ENCODE assay signal across 8 cellular contexts in genomic region chr7:148242271-148242801, GRCh38.
A peak's percentile ranks its signal among the peaks of the same experiment; 100 is the strongest.
DNase-seq lines count a peak whose midpoint lies in the region; ATAC-seq and TF ChIP-seq lines count a peak whose summit lies in the region.

No MANE protein-coding gene starts in this region.

- no peak for ATAC-seq in activated CD8-positive, alpha-beta T cell treated with anti-CD3 and anti-CD28 coated beads for 36 hours
- no peak for ATAC-seq in activated CD8-positive, alpha-beta T cell treated with anti-CD3 and anti-CD28 coated beads, Interleukin-2, amount 10 ng/mL, durations not matched to agents 7 days and 5 days
- peak; percentile 88 for ATAC-seq in Panc1
- ATAC-seq in mucosa of descending colon = peak; percentile 96

- H2BK15ac ChIP-seq in H9 (ENCODE audit: low read depth, low read length) = no peak overlapping the region

- POLR2A ChIA-PET in activated CD8-positive, alpha-beta T cell treated with anti-CD3 and anti-CD28 coated beads for 36 hours (lab: Charles Lee) = no interaction called here
- POLR2A ChIA-PET in activated CD8-positive, alpha-beta T cell treated with anti-CD3 and anti-CD28 coated beads, Interleukin-2, amount 10 ng/mL, durations not matched to agents 7 days and 5 days (lab: Charles Lee) = no interaction called here
- POLR2A ChIA-PET in Panc1 (lab: Charles Lee) = no interaction called here

- H3K27me3 Mint-ChIP-seq in activated CD8-positive, alpha-beta T cell treated with anti-CD3 and anti-CD28 coated beads for 36 hours = peaks cover 20% of the 10 kb centered on the region
- H3K27me3 Mint-ChIP-seq in activated CD8-positive, alpha-beta T cell treated with anti-CD3 and anti-CD28 coated beads, Interleukin-2, amount 10 ng/mL, durations not matched to agents 7 days and 5 days (ENCODE audit: low read depth) = peaks cover 9% of the 10 kb centered on the region
- peaks cover 18% of the 10 kb centered on the region for H3K27me3 Mint-ChIP-seq in H9 (ENCODE audit: low read depth)

- H3K9ac ChIP-seq in H9 (ENCODE audit: extremely low read depth, insufficient read length, low read length) (no peak overlapping the region), KMS-11 (no peak overlapping the region)

- no peaks in the 10 kb centered on the region for H3K79me2 ChIP-seq in H9 (ENCODE audit: insufficient read depth, low read length)
- H3K79me2 ChIP-seq in KMS-11 (ENCODE audit: insufficient read depth, low read depth) = no peaks in the 10 kb centered on the region

- no peak overlapping the region for H2AFZ ChIP-seq in H9 (ENCODE audit: low read length)
- H2AFZ ChIP-seq in KMS-11 (ENCODE audit: low read depth) = peak overlapping the region; percentile 36; the same call in 1 of the 2 replicates

- BruUV-seq in Panc1 (replicated peaks; lab: Mats Ljungman, UMichigan) = no TSS peak

- H2BK12ac ChIP-seq in H9 (ENCODE audit: insufficient read length, low read depth, low read length) = no peak overlapping the region

- no peak overlapping the region for H2BK5ac ChIP-seq in H9 (ENCODE audit: insufficient read length, low read length)

- no peaks in the 10 kb centered on the region for H3K9me3 Mint-ChIP-seq in activated CD8-positive, alpha-beta T cell treated with anti-CD3 and anti-CD28 coated beads for 36 hours
- H3K9me3 Mint-ChIP-seq in activated CD8-positive, alpha-beta T cell treated with anti-CD3 and anti-CD28 coated beads, Interleukin-2, amount 10 ng/mL, durations not matched to agents 7 days and 5 days (ENCODE audit: insufficient read depth) = no peaks in the 10 kb centered on the region
- H3K9me3 Mint-ChIP-seq in H9 = 0 out of 5 replicates have a peak, but pooled peaks cover 0 to under 1% of the 10 kb centered on the region in 2 experiments

- H4K20me1 ChIP-seq in H9 (ENCODE audit: control insufficient read depth, insufficient read depth, insufficient read length) (no peaks in the 10 kb centered on the region), KMS-11 (ENCODE audit: insufficient read depth) (no peaks in the 10 kb centered on the region)

- H3K4me1 ChIP-seq in H9 (ENCODE audit: insufficient read depth, low read length) = no peaks in the 10 kb centered on the region
- peaks cover 5% of the 10 kb centered on the region for H3K4me1 ChIP-seq in KMS-11 (ENCODE audit: low read depth, poor library complexity, severe bottlenecking)
- peaks cover 3% of the 10 kb centered on the region; the same call in 1 of the 2 replicates for H3K4me1 ChIP-seq in Panc1 (ENCODE audit: control insufficient read depth, insufficient read depth, low read length)
- H3K4me1 ChIP-seq in mucosa of descending colon (ENCODE audit: low read depth) = peaks cover 5% of the 10 kb centered on the region

- no peaks in the 10 kb centered on the region for H3K23me2 ChIP-seq in H9 (ENCODE audit: insufficient read length, low read depth, low read length, poor library complexity, severe bottlenecking)

- peak; percentile 2 for DNase-seq in activated CD8-positive, alpha-beta T cell treated with anti-CD3 and anti-CD28 coated beads for 36 hours
- DNase-seq in activated CD8-positive, alpha-beta T cell treated with anti-CD3 and anti-CD28 coated beads, Interleukin-2, amount 10 ng/mL, durations not matched to agents 7 days and 5 days = no peak
- DNase-seq in H9 = peak; percentile 66
- peak; percentile 64 for DNase-seq in Panc1 (ENCODE audit: low read depth, low spot score)
- peak; percentile 44 for DNase-seq in epithelial cell of prostate (ENCODE audit: low read depth, low spot score)
- DNase-seq in mucosa of descending colon = peak in 1 of 3 donors; percentile 69
- no peak for DNase-seq in cortex of kidney (lab: John Stamatoyannopoulos, UW)

- no peak overlapping the region for H3K4ac ChIP-seq in H9 (ENCODE audit: low read depth, low read length)

- H3K14ac ChIP-seq in H9 (ENCODE audit: insufficient read depth, low read length) = no peak overlapping the region

- no CpG with 5 or more reads among the region's 17 CpGs for WGBS in H9 (ENCODE audit: extremely low coverage, insufficient read length, low lambda C conversion rate)

- no peaks in the 10 kb centered on the region for H3K79me1 ChIP-seq in H9 (ENCODE audit: insufficient read depth, low read depth, low read length, poor library complexity, severe bottlenecking)

- in situ Hi-C loops in Panc1 (cut with HindIII; ENCODE audit: low pct_unique_long_range_greater_than_20kb, low sequenced_read_pairs) = no loop called here

- H3K23ac ChIP-seq in H9 (ENCODE audit: insufficient read length, low read depth, low read length) = no peak overlapping the region

- peak; percentile 64 for TF ChIP-seq CTCF in activated CD8-positive, alpha-beta T cell treated with anti-CD3 and anti-CD28 coated beads for 36 hours (IDR thresholded peaks at IDR 0.05)
- peak; percentile 91 for TF ChIP-seq CTCF in H9 (conservative IDR thresholded peaks at IDR 0.05)
- TF ChIP-seq CTCF in KMS-11 (conservative IDR thresholded peaks at IDR 0.05; ENCODE audit: low read depth, low read length) = peak; percentile 98
- TF ChIP-seq CTCF in Panc1 (IDR thresholded peaks at IDR 0.05) = peak; percentile 88
- peak; percentile 82 for TF ChIP-seq CTCF in mucosa of descending colon (IDR thresholded peaks at IDR 0.05)

- no peak overlapping the region for H2AK5ac ChIP-seq in H9 (ENCODE audit: insufficient read length, low read length)

- H2BK120ac ChIP-seq in H9 (ENCODE audit: low read depth, low read length, poor library complexity, severe bottlenecking) = no peak overlapping the region

- H4K91ac ChIP-seq in H9 (ENCODE audit: insufficient read length, low read depth, low read length) = no peak overlapping the region

- H3K4me3 ChIP-seq in KMS-11 (IDR thresholded peaks at IDR 0.05; ENCODE audit: insufficient read depth, low read depth, low read length) = no peak overlapping the region
- H3K4me3 ChIP-seq in Panc1 (ENCODE audit: low read depth in 2 of 2, low read length in 2 of 2) = no peak overlapping the region
- no peak overlapping the region for H3K4me3 ChIP-seq in mucosa of descending colon

- no peaks in the 10 kb centered on the region for H3K36me3 ChIP-seq in KMS-11 (ENCODE audit: insufficient read depth)
- no peaks in the 10 kb centered on the region for H3K36me3 ChIP-seq in Panc1 (ENCODE audit: control insufficient read depth, insufficient read depth, low read length)
- no peaks in the 10 kb centered on the region for H3K36me3 ChIP-seq in mucosa of descending colon (ENCODE audit: low read depth)

- no peak overlapping the region for H4K5ac ChIP-seq in H9 (ENCODE audit: insufficient read length, low read depth, low read length)

- H3K27ac ChIP-seq in H9 (ENCODE audit: insufficient read length, low read depth, low read length) (no peak overlapping the region), KMS-11 (no peak overlapping the region), Panc1 (ENCODE audit: low read length) (no peak overlapping the region), epithelial cell of prostate (peak overlapping the region; percentile 11)

- no peaks in the 10 kb centered on the region for H3K4me1 Mint-ChIP-seq in activated CD8-positive, alpha-beta T cell treated with anti-CD3 and anti-CD28 coated beads for 36 hours (ENCODE audit: low read depth)
- H3K4me1 Mint-ChIP-seq in activated CD8-positive, alpha-beta T cell treated with anti-CD3 and anti-CD28 coated beads, Interleukin-2, amount 10 ng/mL, durations not matched to agents 7 days and 5 days (ENCODE audit: low read depth) = no peaks in the 10 kb centered on the region
- peaks cover 9 to 10% of the 10 kb centered on the region in 2 experiments; a peak in 3 of 4 replicates for H3K4me1 Mint-ChIP-seq in H9

- H3T11ph ChIP-seq in H9 (ENCODE audit: low read length) = no peak overlapping the region

- H3K18ac ChIP-seq in H9 (ENCODE audit: insufficient read length, low read depth, low read length) = no peak overlapping the region

- H4K8ac ChIP-seq in H9 (replicated peaks; ENCODE audit: insufficient read length, low read depth, low read length) = no peak overlapping the region

- no peak overlapping the region for H3K27ac Mint-ChIP-seq in activated CD8-positive, alpha-beta T cell treated with anti-CD3 and anti-CD28 coated beads for 36 hours
- H3K27ac Mint-ChIP-seq in activated CD8-positive, alpha-beta T cell treated with anti-CD3 and anti-CD28 coated beads, Interleukin-2, amount 10 ng/mL, durations not matched to agents 7 days and 5 days = no peak overlapping the region
- H3K27ac Mint-ChIP-seq in H9 = no peak overlapping the region

- H3K27me3 ChIP-seq in H9 (ENCODE audit: insufficient read depth, low read length) (no peaks in the 10 kb centered on the region), KMS-11 (ENCODE audit: insufficient read depth, low read depth) (no peaks in the 10 kb centered on the region), Panc1 (ENCODE audit: control insufficient read depth, insufficient read depth, low read length) (peaks cover 7% of the 10 kb centered on the region; the same call in 1 of the 2 replicates)

- CTCF ChIA-PET in activated CD8-positive, alpha-beta T cell treated with anti-CD3 and anti-CD28 coated beads for 36 hours (lab: Charles Lee) = interaction anchor here (0.7 to 1.5 kb wide), 9 partner anchors 9 to 143 kb away, joined by 3 to 8 read pairs (median 4); no protein-coding TSS in a partner anchor
- CTCF ChIA-PET in activated CD8-positive, alpha-beta T cell treated with anti-CD3 and anti-CD28 coated beads, Interleukin-2, amount 10 ng/mL, durations not matched to agents 7 days and 5 days (lab: Charles Lee) = interaction anchor here (0.7 to 2.0 kb wide), 9 partner anchors 9 to 277 kb away, joined by 3 to 6 read pairs (median 3); no protein-coding TSS in a partner anchor
- CTCF ChIA-PET in Panc1 (lab: Charles Lee) = interaction anchor here (1.2 kb wide), 1 partner anchor 23 kb away, joined by 5 read pairs; no protein-coding TSS in a partner anchor

- intact Hi-C loops in activated CD8-positive, alpha-beta T cell treated with anti-CD3 and anti-CD28 coated beads for 36 hours (cut with micrococcal nuclease) = no loop called here
- intact Hi-C loops in Panc1 (cut with micrococcal nuclease; ENCODE audit: unreplicated experiment) = no loop called here
- intact Hi-C loops in mucosa of descending colon (cut with DNase I, micrococcal nuclease) = no loop called here

- H3K9me3 ChIP-seq in H9 (ENCODE audit: control insufficient read depth, low read depth, low read length) (no peaks in the 10 kb centered on the region), Panc1 (ENCODE audit: control insufficient read depth, insufficient read depth, low read depth, low read length) (no peaks in the 10 kb centered on the region), mucosa of descending colon (no peaks in the 10 kb centered on the region)

- peak overlapping the region; percentile 33 for H3K4me2 ChIP-seq in H9 (ENCODE audit: insufficient read depth, insufficient read length, low read length)
- H3K4me2 ChIP-seq in KMS-11 = peak overlapping the region; percentile 33

- no peak overlapping the region for H3K4me3 Mint-ChIP-seq in activated CD8-positive, alpha-beta T cell treated with anti-CD3 and anti-CD28 coated beads for 36 hours
- no peak overlapping the region for H3K4me3 Mint-ChIP-seq in activated CD8-positive, alpha-beta T cell treated with anti-CD3 and anti-CD28 coated beads, Interleukin-2, amount 10 ng/mL, durations not matched to agents 7 days and 5 days
- H3K4me3 Mint-ChIP-seq in H9 = no peak overlapping the region; a peak in 1 of 5 replicates

- no peak overlapping the region for H3K56ac ChIP-seq in H9 (ENCODE audit: insufficient read length, low read depth, low read length)

- no peaks in the 10 kb centered on the region for H3K36me3 Mint-ChIP-seq in activated CD8-positive, alpha-beta T cell treated with anti-CD3 and anti-CD28 coated beads for 36 hours (ENCODE audit: low read depth)
- H3K36me3 Mint-ChIP-seq in activated CD8-positive, alpha-beta T cell treated with anti-CD3 and anti-CD28 coated beads, Interleukin-2, amount 10 ng/mL, durations not matched to agents 7 days and 5 days (ENCODE audit: low read depth) = no peaks in the 10 kb centered on the region
- no peaks in the 10 kb centered on the region; a peak in 1 of 7 replicates for H3K36me3 Mint-ChIP-seq in H9 (ENCODE audit: insufficient read depth in 1 of 3, low read depth in 3 of 3)

- no peak overlapping the region for H2BK20ac ChIP-seq in H9 (ENCODE audit: low read depth, low read length, poor library complexity, severe bottlenecking)

Comparison
In these comparisons a context has a peak if more than half of its experiments do, and no peak if none do; other contexts are left out.
1. DNase-seq: peak in activated CD8-positive, alpha-beta T cell treated with anti-CD3 and anti-CD28 coated beads for 36 hours (single experiment), H9 (single experiment), Panc1 (single experiment) and epithelial cell of prostate (single experiment); none in activated CD8-positive, alpha-beta T cell treated with anti-CD3 and anti-CD28 coated beads, Interleukin-2, amount 10 ng/mL, durations not matched to agents 7 days and 5 days (single experiment) and cortex of kidney (single experiment).
2. ATAC-seq: peak in Panc1 (single experiment) and mucosa of descending colon (single experiment); none in activated CD8-positive, alpha-beta T cell treated with anti-CD3 and anti-CD28 coated beads for 36 hours (single experiment) and activated CD8-positive, alpha-beta T cell treated with anti-CD3 and anti-CD28 coated beads, Interleukin-2, amount 10 ng/mL, durations not matched to agents 7 days and 5 days (single experiment).
3. Peak in every context shown above with its lines, with median percentiles within 50 percentile points of each other: CTCF ChIP-seq.